In genomic region chr7:45391618-45392451, GRCh38 we compare ENCODE assay signal across 20 cellular contexts.
"Had no signal": no experiment of that assay in that cellular context is flagged by ENCODE, and none has a peak within 500 bp of the region (broad histone marks: within the 10 kb centered on the region; RNA-seq: fewer than 3 reads in every experiment).

No MANE protein-coding gene starts in this region.

- DNase-seq: activated CD4-positive, alpha-beta memory T cell treated with anti-CD3 and anti-CD28 coated beads, Interleukin-2, amount 10 ng/mL, durations not matched to agents 7 days and 5 days; activated CD4-positive, alpha-beta T cell treated with anti-CD3 and anti-CD28 coated beads for 4 hours; activated CD8-positive, alpha-beta memory T cell treated with anti-CD3 and anti-CD28 coated beads, Interleukin-2, amount 10 ng/mL, durations not matched to agents 7 days and 5 days; activated naive CD4-positive, alpha-beta T cell; activated naive CD8-positive, alpha-beta T cell treated with anti-CD3 and anti-CD28 coated beads for 36 hours; activated T-cell treated with anti-CD3 and anti-CD28 coated beads, Interleukin-2, amount 50 U/mL, for 1 hour; amygdala; body of pancreas; caudate nucleus; heart left ventricle; left ventricle myocardium superior; psoas muscle; right lobe of liver; small intestine; stimulated activated CD4-positive, alpha-beta T cell treated with anti-CD3 and anti-CD28 coated beads, Interleukin-4, amount 100 ng/mL, for 1 hour; stimulated activated naive CD8-positive, alpha-beta T cell treated with anti-CD3 and anti-CD28 coated beads, Interleukin-15, amount 100 ng/mL, for 72 hours had no signal

- H3K27ac Mint-ChIP-seq: activated CD4-positive, alpha-beta memory T cell treated with anti-CD3 and anti-CD28 coated beads, Interleukin-2, amount 10 ng/mL, durations not matched to agents 7 days and 5 days; activated CD8-positive, alpha-beta memory T cell treated with anti-CD3 and anti-CD28 coated beads, Interleukin-2, amount 10 ng/mL, durations not matched to agents 7 days and 5 days; activated naive CD8-positive, alpha-beta T cell treated with anti-CD3 and anti-CD28 coated beads for 36 hours; activated T-helper 17 cell treated with anti-CD3 and anti-CD28 coated beads, Interleukin-2, amount 50 U/mL, for 72 hours; stimulated activated naive CD8-positive, alpha-beta T cell treated with anti-CD3 and anti-CD28 coated beads, Interleukin-15, amount 100 ng/mL, for 72 hours; T-helper 2 cell treated with Interferon-gamma antibody and Interleukin-4, amounts not matched to agents 5 μg/mL and 100 μg/mL, for 36 hours had no signal

- H3K4me1 Mint-ChIP-seq: activated CD4-positive, alpha-beta memory T cell treated with anti-CD3 and anti-CD28 coated beads, Interleukin-2, amount 10 ng/mL, durations not matched to agents 7 days and 5 days; activated CD8-positive, alpha-beta memory T cell treated with anti-CD3 and anti-CD28 coated beads, Interleukin-2, amount 10 ng/mL, durations not matched to agents 7 days and 5 days; activated naive CD8-positive, alpha-beta T cell treated with anti-CD3 and anti-CD28 coated beads for 36 hours; activated T-helper 17 cell treated with anti-CD3 and anti-CD28 coated beads, Interleukin-2, amount 50 U/mL, for 72 hours; stimulated activated naive CD8-positive, alpha-beta T cell treated with anti-CD3 and anti-CD28 coated beads, Interleukin-15, amount 100 ng/mL, for 72 hours had no signal

- H3K36me3 ChIP-seq: heart left ventricle, right lobe of liver, upper lobe of left lung had no signal

- H3K27ac ChIP-seq: body of pancreas, heart left ventricle, psoas muscle, right lobe of liver, upper lobe of left lung had no signal

- H3K27me3 ChIP-seq: body of pancreas, heart left ventricle, right lobe of liver, upper lobe of left lung had no signal

- ATAC-seq: activated CD8-positive, alpha-beta memory T cell treated with anti-CD3 and anti-CD28 coated beads, Interleukin-2, amount 10 ng/mL, durations not matched to agents 7 days and 5 days; activated T-helper 17 cell treated with anti-CD3 and anti-CD28 coated beads, Interleukin-2, amount 50 U/mL, for 72 hours; body of pancreas; heart left ventricle; left ventricle myocardium superior; psoas muscle; right lobe of liver; stimulated activated naive CD8-positive, alpha-beta T cell treated with anti-CD3 and anti-CD28 coated beads, Interleukin-15, amount 100 ng/mL, for 72 hours had no signal

- H3K4me3 Mint-ChIP-seq: activated CD4-positive, alpha-beta memory T cell treated with anti-CD3 and anti-CD28 coated beads, Interleukin-2, amount 10 ng/mL, durations not matched to agents 7 days and 5 days; activated CD8-positive, alpha-beta memory T cell treated with anti-CD3 and anti-CD28 coated beads, Interleukin-2, amount 10 ng/mL, durations not matched to agents 7 days and 5 days; activated naive CD8-positive, alpha-beta T cell treated with anti-CD3 and anti-CD28 coated beads for 36 hours; activated T-helper 17 cell treated with anti-CD3 and anti-CD28 coated beads, Interleukin-2, amount 50 U/mL, for 72 hours; neural crest cell; stimulated activated naive CD8-positive, alpha-beta T cell treated with anti-CD3 and anti-CD28 coated beads, Interleukin-15, amount 100 ng/mL, for 72 hours; T-helper 2 cell treated with Interferon-gamma antibody and Interleukin-4, amounts not matched to agents 5 μg/mL and 100 μg/mL, for 36 hours had no signal

- H3K27me3 Mint-ChIP-seq: stimulated activated naive CD8-positive, alpha-beta T cell treated with anti-CD3 and anti-CD28 coated beads, Interleukin-15, amount 100 ng/mL, for 72 hours had no signal

- H3K4me1 ChIP-seq: body of pancreas, psoas muscle, right lobe of liver, upper lobe of left lung had no signal

- H3K9me3 ChIP-seq: psoas muscle, right lobe of liver had no signal

- H3K9me3 Mint-ChIP-seq: activated T-helper 17 cell treated with anti-CD3 and anti-CD28 coated beads, Interleukin-2, amount 50 U/mL, for 72 hours had no signal

- H3K4me3 ChIP-seq: body of pancreas, heart left ventricle, psoas muscle, right lobe of liver, upper lobe of left lung had no signal

- H3K36me3 Mint-ChIP-seq: activated naive CD8-positive, alpha-beta T cell treated with anti-CD3 and anti-CD28 coated beads for 36 hours had no signal
